In the genomic region with DNA sequence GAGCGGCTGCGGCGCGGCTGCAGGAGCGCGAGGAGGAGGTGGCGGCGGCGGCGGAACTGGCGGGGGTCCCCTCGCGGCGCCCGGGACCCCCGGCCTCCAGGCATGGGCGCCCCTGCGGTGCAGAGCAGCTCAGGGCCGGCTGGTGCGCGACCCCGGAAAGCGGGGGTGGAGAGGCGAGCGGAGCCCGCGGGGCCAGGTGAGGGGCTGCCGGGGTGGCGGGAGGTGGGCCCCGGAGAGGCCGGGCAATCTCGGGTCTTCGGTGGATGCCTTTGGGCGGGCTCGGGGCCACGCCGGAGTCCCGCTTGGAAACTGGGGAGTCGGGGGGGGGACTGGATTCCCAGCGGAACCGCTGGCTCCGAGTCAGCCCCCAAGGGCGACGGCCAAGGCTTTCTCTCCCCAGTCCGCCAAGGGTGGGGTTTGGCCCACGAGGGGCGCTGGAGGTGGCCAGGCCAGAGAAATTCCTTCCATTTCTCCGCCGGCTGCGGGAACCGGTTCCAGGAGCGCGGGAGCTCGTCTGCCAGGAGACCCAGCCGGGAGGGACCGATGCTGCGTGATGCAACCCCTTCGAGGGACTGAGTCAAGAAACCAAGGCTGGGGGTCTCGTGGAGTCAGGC, we compare ENCODE assay signal across 8 cellular contexts. TPM values are rescaled to one million over a fixed set of nuclear protein-coding genes. Genes with fewer than 3 reads are reported as not detected.
DNase-seq lines count a peak whose midpoint lies in the region; FAIRE-seq lines count a peak whose summit lies in the region.

No MANE protein-coding gene starts in this region.

- H3K4me3 ChIP-seq in iPS-15b (ENCODE audit: low read depth, low read length) = peak overlapping the region; percentile 64
- peak overlapping the region; percentile 56 to 65 for H3K4me3 ChIP-seq in small intestine (ENCODE audit: low read depth in 1 of 2, low read length in 2 of 2)

- WGBS in small intestine, 3 donors = 2 to 5% (median 3%) methylated on average over 33 to 59 of the region's 59 CpGs

- DNase-seq in AG08396 (ENCODE audit: low spot score) (peak; percentile 68), HCEC 1CT (peak; percentile 41), small intestine (no peak), mesenteric fat pad (ENCODE audit: low spot score) (no peak), NCI-H446 treated with DMSO at 0.1 percent for 48 hours (lab: John Stamatoyannopoulos, UW) (no peak)
- DNase-seq in activated CD4-positive, CD25-positive, alpha-beta regulatory T cell (lab: John Stamatoyannopoulos, UW) = no peak

- H3K36me3 ChIP-seq in iPS-15b (ENCODE audit: control insufficient read depth, insufficient read depth, low read length) = no peaks in the 10 kb centered on the region
- H3K36me3 ChIP-seq in small intestine (ENCODE audit: control insufficient read depth in 2 of 2, insufficient read depth in 2 of 2, low read length in 2 of 2) = no peaks in the 10 kb centered on the region

- no peak overlapping the region for H3K27ac Mint-ChIP-seq in activated naive CD8-positive, alpha-beta T cell

- H3K9me3 ChIP-seq in iPS-15b (ENCODE audit: control insufficient read depth, insufficient read depth, low read length) (no peaks in the 10 kb centered on the region), small intestine (ENCODE audit: control insufficient read depth, low read depth) (no peaks in the 10 kb centered on the region)

- peak overlapping the region in 1 of 2 donors; percentile 63 for H3K27ac ChIP-seq in small intestine (ENCODE audit: low read depth in 1 of 2, low read length in 1 of 2)

- peaks cover 75% of the 10 kb centered on the region for H3K4me1 Mint-ChIP-seq in activated naive CD8-positive, alpha-beta T cell (ENCODE audit: low read depth)

- H3K4me3 Mint-ChIP-seq in activated naive CD8-positive, alpha-beta T cell = peak overlapping the region; percentile 83

- H3K36me3 Mint-ChIP-seq in activated naive CD8-positive, alpha-beta T cell = no peaks in the 10 kb centered on the region

- H3K4me1 ChIP-seq in iPS-15b (ENCODE audit: control insufficient read depth, insufficient read depth, low read length) = peaks cover 11% of the 10 kb centered on the region
- H3K4me1 ChIP-seq in small intestine (ENCODE audit: control insufficient read depth in 2 of 2, insufficient read depth in 1 of 2, low read depth in 1 of 2, low read length in 1 of 2) = peaks cover 3 to 13% of the 10 kb centered on the region in 2 donors

- no peaks in the 10 kb centered on the region for H3K9me3 Mint-ChIP-seq in activated naive CD8-positive, alpha-beta T cell (ENCODE audit: low read depth)

- H3K9ac ChIP-seq in iPS-15b (ENCODE audit: low read depth, low read length) = peak overlapping the region; percentile 47

- H3K27me3 ChIP-seq in iPS-15b (ENCODE audit: control insufficient read depth, insufficient read depth, low read length) = peaks cover 63% of the 10 kb centered on the region
- no peaks in the 10 kb centered on the region for H3K27me3 ChIP-seq in small intestine (ENCODE audit: control insufficient read depth in 2 of 2, insufficient read depth in 2 of 2, low read length in 2 of 2)

- no peaks in the 10 kb centered on the region for H3K27me3 Mint-ChIP-seq in activated naive CD8-positive, alpha-beta T cell

- FAIRE-seq in small intestine (lab: Jason Lieb, UNC) = no peak

RNA-seq across cellular contexts. Expression of a gene that starts 13.9 kb away (rescaled TPM):
- polyA plus RNA-seq in small intestine = 100 to 1,000 TPM in 1 of 3 donors, 10 to 100 TPM in 1, 1 to 10 TPM in 1; 6.7 to 100 (median 15.1) TPM
- 863 TPM for total RNA-seq in mesenteric fat pad

RNA-seq across cellular contexts. Expression of a gene that starts 30.6 kb away (rescaled TPM):
- polyA plus RNA-seq in small intestine = 10 to 100 TPM in 2 of 3 donors, 1 to 10 TPM in 1; 3.8 to 32.5 (median 13.2) TPM
- total RNA-seq in mesenteric fat pad = 117 TPM

RNA-seq across cellular contexts. Expression of a gene that starts 32.4 kb away (rescaled TPM):
- 10 to 100 TPM; 49.2 to 65.1 (median 61.7) TPM for polyA plus RNA-seq in small intestine
- total RNA-seq in mesenteric fat pad = 36.2 TPM

RNA-seq across cellular contexts. Expression of a gene that starts 42.1 kb away (rescaled TPM):
- 1 to 10 TPM in 1 of 3 donors, under 1 TPM in 1, not detected in 1; 0.46 to 1.6 TPM for polyA plus RNA-seq in small intestine
- total RNA-seq in mesenteric fat pad = 0.45 TPM

Comparison
In these comparisons a context has a peak if more than half of its experiments do, and no peak if none do; other contexts are left out.
1. DNase-seq: peak in AG08396 (single experiment) and HCEC 1CT (single experiment); none in small intestine (single experiment), mesenteric fat pad (single experiment), activated CD4-positive, CD25-positive, alpha-beta regulatory T cell (0 of 4) and NCI-H446 treated with DMSO at 0.1 percent for 48 hours (single experiment).